In the genomic region with DNA sequence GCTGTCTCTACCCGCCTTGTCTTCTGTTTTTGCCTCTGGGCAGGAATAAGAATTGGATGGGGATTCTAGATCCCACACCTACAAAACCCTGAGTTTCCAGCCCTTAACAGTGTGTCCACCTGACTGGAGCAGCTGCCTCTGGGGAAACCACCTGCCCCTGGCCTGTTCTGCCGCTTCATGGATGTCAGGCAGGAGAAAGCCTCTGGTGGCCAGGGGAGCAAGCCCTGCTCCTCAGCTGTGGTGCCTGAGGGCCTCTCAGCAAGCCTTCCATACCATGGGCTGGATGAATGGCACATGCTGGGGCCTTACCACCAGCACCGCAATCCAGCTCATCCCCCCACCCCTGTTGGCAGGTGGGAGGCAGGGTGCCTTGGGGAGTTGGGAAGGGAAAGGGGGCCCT, we compare ENCODE assay signal across 33 cellular contexts. TPM values are rescaled to one million over a fixed set of nuclear protein-coding genes. Genes with fewer than 3 reads are reported as not detected.
"Had no signal": no experiment of that assay in that cellular context is flagged by ENCODE, and none has a peak within 500 bp of the region (broad histone marks: within the 10 kb centered on the region; RNA-seq: fewer than 3 reads in every experiment).

No MANE protein-coding gene starts in this region.

- ATAC-seq: activated CD8-positive, alpha-beta memory T cell treated with anti-CD3 and anti-CD28 coated beads, Interleukin-2, amount 10 ng/mL, durations not matched to agents 7 days and 5 days; activated CD8-positive, alpha-beta T cell treated with anti-CD3 and anti-CD28 coated beads for 36 hours; activated naive CD8-positive, alpha-beta T cell treated with anti-CD3 and anti-CD28 coated beads, Interleukin-2, amount 50 U/mL, for 24 hours; T-cell; T-helper 17 cell had no signal

- H3K9me3 ChIP-seq: ascending aorta had no signal

- H3K27ac ChIP-seq: ascending aorta, cardiac muscle cell, VCaP had no signal

- H3K4me3 ChIP-seq: ascending aorta, cardiac muscle cell had no signal

- H3K36me3 ChIP-seq: cardiac muscle cell had no signal

- H3K27ac Mint-ChIP-seq: activated B cell treated with CpG ODN at 0.5 μM for 24 hours; activated CD4-positive, alpha-beta memory T cell treated with anti-CD3 and anti-CD28 coated beads for 36 hours; activated CD4-positive, alpha-beta T cell treated with anti-CD3 and anti-CD28 coated beads, Interleukin-2, amount 10 ng/mL, durations not matched to agents 24 days and 14 days; activated CD8-positive, alpha-beta memory T cell treated with anti-CD3 and anti-CD28 coated beads, Interleukin-2, amount 10 ng/mL, durations not matched to agents 7 days and 5 days; activated CD8-positive, alpha-beta T cell treated with anti-CD3 and anti-CD28 coated beads for 36 hours; activated naive CD4-positive, alpha-beta T cell treated with anti-CD3 and anti-CD28 coated beads, Interleukin-2, amount 10 ng/mL, durations not matched to agents 7 days and 5 days; activated naive CD4-positive, alpha-beta T cell treated with anti-CD3 and anti-CD28 coated beads, Interleukin-2, amount 50 U/mL, for 24 hours; activated naive CD8-positive, alpha-beta T cell; activated naive CD8-positive, alpha-beta T cell treated with anti-CD3 and anti-CD28 coated beads, Interleukin-2, amount 10 ng/mL, durations not matched to agents 7 days and 5 days; activated naive CD8-positive, alpha-beta T cell treated with anti-CD3 and anti-CD28 coated beads, Interleukin-2, amount 50 U/mL, for 24 hours; activated T-cell treated with anti-CD3 and anti-CD28 coated beads, Interleukin-2, amount 50 U/mL, for 24 hours; activated T-helper 2 cell treated with anti-CD3 and anti-CD28 coated beads, Interferon-gamma antibody, Interleukin-2, Interleukin-4, amounts not matched to agents 10 μg/mL and 5 μg/mL and 100 μg/mL, durations not matched to agents 14 hours and 24 hours and 36 hours; T-cell had no signal

- H3K4me1 ChIP-seq: ascending aorta had no signal

- FAIRE-seq: bronchial epithelial cell, TTC549 had no signal

- H3K27me3 ChIP-seq: ascending aorta had no signal

- H3K4me1 Mint-ChIP-seq: activated CD4-positive, alpha-beta T cell treated with anti-CD3 and anti-CD28 coated beads, Interleukin-2, amount 10 ng/mL, durations not matched to agents 24 days and 14 days; activated CD8-positive, alpha-beta memory T cell treated with anti-CD3 and anti-CD28 coated beads, Interleukin-2, amount 10 ng/mL, durations not matched to agents 7 days and 5 days; activated naive CD4-positive, alpha-beta T cell treated with anti-CD3 and anti-CD28 coated beads, Interleukin-2, amount 10 ng/mL, durations not matched to agents 7 days and 5 days; activated naive CD8-positive, alpha-beta T cell treated with anti-CD3 and anti-CD28 coated beads, Interleukin-2, amount 10 ng/mL, durations not matched to agents 7 days and 5 days; activated naive CD8-positive, alpha-beta T cell treated with anti-CD3 and anti-CD28 coated beads, Interleukin-2, amount 50 U/mL, for 24 hours; brain had no signal

- DNase-seq: activated B cell treated with CpG ODN at 0.5 μM for 24 hours; activated CD4-positive, alpha-beta memory T cell treated with anti-CD3 and anti-CD28 coated beads for 36 hours; activated CD4-positive, alpha-beta T cell treated with anti-CD3 and anti-CD28 coated beads for 4 hours; activated CD4-positive, alpha-beta T cell treated with anti-CD3 and anti-CD28 coated beads, Interleukin-2, amount 10 ng/mL, durations not matched to agents 24 days and 14 days; activated CD4-positive, alpha-beta T cell treated with anti-CD3 and anti-CD28 coated beads, Interleukin-2, amount 50 U/mL, for 1 hour; activated CD4-positive, alpha-beta T cell treated with anti-CD3 and anti-CD28 coated beads, Interleukin-2, amount 50 U/mL, for 4 hours; activated CD4-positive, CD25-positive, alpha-beta regulatory T cell treated with anti-CD3 and anti-CD28 coated beads, Interleukin-2, amount 50 U/mL, for 72 hours; activated CD8-positive, alpha-beta memory T cell treated with anti-CD3 and anti-CD28 coated beads for 24 hours; activated CD8-positive, alpha-beta memory T cell treated with anti-CD3 and anti-CD28 coated beads, Interleukin-2, amount 10 ng/mL, durations not matched to agents 7 days and 5 days; activated CD8-positive, alpha-beta memory T cell treated with anti-CD3 and anti-CD28 coated beads, Interleukin-2, amount 50 U/mL, for 48 hours; activated CD8-positive, alpha-beta T cell treated with anti-CD3 and anti-CD28 coated beads for 36 hours; activated effector memory CD4-positive, alpha-beta T cell treated with Interleukin-2 at 50 U/mL for 16 hours; activated gamma-delta T cell; activated naive CD4-positive, alpha-beta T cell treated with anti-CD3 and anti-CD28 coated beads, Interleukin-2, amount 10 ng/mL, durations not matched to agents 7 days and 5 days; activated naive CD4-positive, alpha-beta T cell treated with Interleukin-2 at 50 U/mL for 16 hours; activated naive CD8-positive, alpha-beta T cell treated with anti-CD3 and anti-CD28 coated beads, Interleukin-2, amount 10 ng/mL, durations not matched to agents 7 days and 5 days; activated naive CD8-positive, alpha-beta T cell treated with anti-CD3 and anti-CD28 coated beads, Interleukin-2, amount 50 U/mL, for 24 hours; activated T-cell treated with anti-CD3 and anti-CD28 coated beads, Interleukin-2, amount 50 U/mL, for 24 hours; activated T-cell treated with anti-CD3 and anti-CD28 coated beads, Interleukin-2, amount 50 U/mL, for 48 hours; amygdala; anterior cingulate cortex; central memory CD4-positive, alpha-beta T cell; T-cell; T-helper 17 cell had no signal

- H3K27me3 Mint-ChIP-seq: activated B cell treated with CpG ODN at 0.5 μM for 24 hours; activated naive CD4-positive, alpha-beta T cell treated with anti-CD3 and anti-CD28 coated beads, Interleukin-2, amount 50 U/mL, for 24 hours had no signal

- H3K4me3 Mint-ChIP-seq: activated B cell treated with CpG ODN at 0.5 μM for 24 hours; activated CD4-positive, alpha-beta memory T cell treated with anti-CD3 and anti-CD28 coated beads for 36 hours; activated CD4-positive, alpha-beta T cell treated with anti-CD3 and anti-CD28 coated beads, Interleukin-2, amount 10 ng/mL, durations not matched to agents 24 days and 14 days; activated CD8-positive, alpha-beta memory T cell treated with anti-CD3 and anti-CD28 coated beads, Interleukin-2, amount 10 ng/mL, durations not matched to agents 7 days and 5 days; activated CD8-positive, alpha-beta T cell treated with anti-CD3 and anti-CD28 coated beads for 36 hours; activated naive CD4-positive, alpha-beta T cell treated with anti-CD3 and anti-CD28 coated beads, Interleukin-2, amount 10 ng/mL, durations not matched to agents 7 days and 5 days; activated naive CD4-positive, alpha-beta T cell treated with anti-CD3 and anti-CD28 coated beads, Interleukin-2, amount 50 U/mL, for 24 hours; activated naive CD8-positive, alpha-beta T cell; activated naive CD8-positive, alpha-beta T cell treated with anti-CD3 and anti-CD28 coated beads, Interleukin-2, amount 10 ng/mL, durations not matched to agents 7 days and 5 days; activated naive CD8-positive, alpha-beta T cell treated with anti-CD3 and anti-CD28 coated beads, Interleukin-2, amount 50 U/mL, for 24 hours; activated T-cell treated with anti-CD3 and anti-CD28 coated beads, Interleukin-2, amount 50 U/mL, for 24 hours; brain; T-cell; T-helper 17 cell had no signal

- H3K9me3 Mint-ChIP-seq: activated B cell treated with CpG ODN at 0.5 μM for 24 hours; activated CD4-positive, alpha-beta memory T cell treated with anti-CD3 and anti-CD28 coated beads for 36 hours; activated CD4-positive, alpha-beta T cell treated with anti-CD3 and anti-CD28 coated beads, Interleukin-2, amount 10 ng/mL, durations not matched to agents 24 days and 14 days; activated CD8-positive, alpha-beta T cell treated with anti-CD3 and anti-CD28 coated beads for 36 hours; activated naive CD4-positive, alpha-beta T cell treated with anti-CD3 and anti-CD28 coated beads, Interleukin-2, amount 10 ng/mL, durations not matched to agents 7 days and 5 days; activated naive CD4-positive, alpha-beta T cell treated with anti-CD3 and anti-CD28 coated beads, Interleukin-2, amount 50 U/mL, for 24 hours; activated naive CD8-positive, alpha-beta T cell treated with anti-CD3 and anti-CD28 coated beads, Interleukin-2, amount 10 ng/mL, durations not matched to agents 7 days and 5 days; activated naive CD8-positive, alpha-beta T cell treated with anti-CD3 and anti-CD28 coated beads, Interleukin-2, amount 50 U/mL, for 24 hours; activated T-cell treated with anti-CD3 and anti-CD28 coated beads, Interleukin-2, amount 50 U/mL, for 24 hours; activated T-helper 2 cell treated with anti-CD3 and anti-CD28 coated beads, Interferon-gamma antibody, Interleukin-2, Interleukin-4, amounts not matched to agents 10 μg/mL and 5 μg/mL and 100 μg/mL, durations not matched to agents 14 hours and 24 hours and 36 hours; brain; T-cell had no signal

RNA-seq across cellular contexts. Expression of a gene that starts 5.3 kb away (rescaled TPM):
- total RNA-seq: activated CD4-positive, alpha-beta memory T cell treated with anti-CD3 and anti-CD28 coated beads for 36 hours; activated CD4-positive, alpha-beta T cell treated with anti-CD3 and anti-CD28 coated beads, Interleukin-2, amount 10 ng/mL, durations not matched to agents 24 days and 14 days; activated CD8-positive, alpha-beta memory T cell treated with anti-CD3 and anti-CD28 coated beads, Interleukin-2, amount 10 ng/mL, durations not matched to agents 7 days and 5 days; activated CD8-positive, alpha-beta T cell treated with anti-CD3 and anti-CD28 coated beads for 36 hours; ascending aorta; bronchial epithelial cell; cardiac muscle cell; T-helper 17 cell had no signal
